Comparison of ENCODE assay signal across 12 cellular contexts in genomic region chr12:96274331-96274730, GRCh38.
A peak's percentile ranks its signal among the peaks of the same experiment; 100 is the strongest.
DNase-seq lines count a peak whose midpoint lies in the region; ATAC-seq and FAIRE-seq lines count a peak whose summit lies in the region.
"Had no signal": no experiment of that assay in that cellular context is flagged by ENCODE, and none has a peak within 500 bp of the region (broad histone marks: within the 10 kb centered on the region; RNA-seq: fewer than 3 reads in every experiment).

No MANE protein-coding gene starts in this region.

- peak; percentile 41 for ATAC-seq in HG03175 (IDR thresholded peaks at IDR 0.05; ENCODE audit: unreplicated experiment)

- H3K9me3 ChIP-seq in skeletal muscle satellite cell (replicated peaks; ENCODE audit: low read length), result no peaks in the 10 kb centered on the region
- H3K9me3 ChIP-seq: left ventricle myocardium inferior had no signal

- peaks cover 28% of the 10 kb centered on the region for H3K4me1 Mint-ChIP-seq in activated CD4-positive, alpha-beta memory T cell treated with anti-CD3 and anti-CD28 coated beads for 36 hours (ENCODE audit: low read depth)
- peaks cover 7% of the 10 kb centered on the region for H3K4me1 Mint-ChIP-seq in activated CD4-positive, alpha-beta memory T cell treated with anti-CD3 and anti-CD28 coated beads, Interleukin-2, amount 10 ng/mL, durations not matched to agents 7 days and 5 days

- peak overlapping the region; percentile 75 for H3K27ac Mint-ChIP-seq in activated CD4-positive, alpha-beta memory T cell treated with anti-CD3 and anti-CD28 coated beads for 36 hours
- H3K27ac Mint-ChIP-seq in activated CD4-positive, alpha-beta memory T cell treated with anti-CD3 and anti-CD28 coated beads, Interleukin-2, amount 10 ng/mL, durations not matched to agents 7 days and 5 days, result no peak overlapping the region

- H3K36me3 Mint-ChIP-seq in activated CD4-positive, alpha-beta memory T cell treated with anti-CD3 and anti-CD28 coated beads for 36 hours, result peaks cover 54% of the 10 kb centered on the region
- peaks cover 74% of the 10 kb centered on the region for H3K36me3 Mint-ChIP-seq in activated CD4-positive, alpha-beta memory T cell treated with anti-CD3 and anti-CD28 coated beads, Interleukin-2, amount 10 ng/mL, durations not matched to agents 7 days and 5 days (ENCODE audit: low read depth)

- DNase-seq in activated CD4-positive, alpha-beta memory T cell treated with anti-CD3 and anti-CD28 coated beads for 36 hours, result no peak
- no peak for DNase-seq in activated CD4-positive, alpha-beta memory T cell treated with anti-CD3 and anti-CD28 coated beads, Interleukin-2, amount 10 ng/mL, durations not matched to agents 7 days and 5 days
- DNase-seq in stimulated activated naive CD4-positive, alpha-beta T cell (lab: John Stamatoyannopoulos, UW), result no peak
- DNase-seq in amniotic stem cell (lab: John Stamatoyannopoulos, UW) (no peak), DMS153 treated with DMSO at 0.1 percent for 48 hours (lab: John Stamatoyannopoulos, UW; ENCODE audit: unreplicated experiment) (no peak)
- DNase-seq: activated CD4-positive, alpha-beta T cell treated with anti-CD3 and anti-CD28 coated beads for 1 hour; erythroblast; left ventricle myocardium inferior had no signal

- H3K4me3 ChIP-seq in skeletal muscle satellite cell (ENCODE audit: low read length), result no peak overlapping the region
- H3K4me3 ChIP-seq: left ventricle myocardium inferior had no signal

- no peak overlapping the region for H3K4me2 ChIP-seq in skeletal muscle satellite cell (ENCODE audit: low read length)

- peak; percentile 36 for FAIRE-seq in colon (lab: Jason Lieb, UNC)

- H3K4me3 Mint-ChIP-seq in activated CD4-positive, alpha-beta memory T cell treated with anti-CD3 and anti-CD28 coated beads for 36 hours, result no peak overlapping the region
- H3K4me3 Mint-ChIP-seq in activated CD4-positive, alpha-beta memory T cell treated with anti-CD3 and anti-CD28 coated beads, Interleukin-2, amount 10 ng/mL, durations not matched to agents 7 days and 5 days, result no peak overlapping the region
- H3K4me3 Mint-ChIP-seq: IgD-negative memory B cell had no signal

- peaks cover 23% of the 10 kb centered on the region for H3K4me1 ChIP-seq in skeletal muscle satellite cell (ENCODE audit: control insufficient read depth, insufficient read depth, low read length)
- H3K4me1 ChIP-seq: left ventricle myocardium inferior had no signal

- H3K36me3 ChIP-seq in skeletal muscle satellite cell (ENCODE audit: insufficient read depth, low read length), result peaks cover 59% of the 10 kb centered on the region

- POLR2A ChIA-PET in activated CD4-positive, alpha-beta memory T cell treated with anti-CD3 and anti-CD28 coated beads for 36 hours (lab: Charles Lee), result no interaction called here
- POLR2A ChIA-PET in activated CD4-positive, alpha-beta memory T cell treated with anti-CD3 and anti-CD28 coated beads, Interleukin-2, amount 10 ng/mL, durations not matched to agents 7 days and 5 days (lab: Charles Lee), result no interaction called here

- no peaks in the 10 kb centered on the region for H3K27me3 Mint-ChIP-seq in activated CD4-positive, alpha-beta memory T cell treated with anti-CD3 and anti-CD28 coated beads for 36 hours
- no peaks in the 10 kb centered on the region for H3K27me3 Mint-ChIP-seq in activated CD4-positive, alpha-beta memory T cell treated with anti-CD3 and anti-CD28 coated beads, Interleukin-2, amount 10 ng/mL, durations not matched to agents 7 days and 5 days
- H3K27me3 Mint-ChIP-seq: IgD-negative memory B cell had no signal

- intact Hi-C loops in activated CD4-positive, alpha-beta memory T cell treated with anti-CD3 and anti-CD28 coated beads for 36 hours (cut with micrococcal nuclease), result no loop called here

- peak overlapping the region; percentile 21 for H3K9ac ChIP-seq in skeletal muscle satellite cell (ENCODE audit: low read depth, low read length)

- CTCF ChIA-PET in activated CD4-positive, alpha-beta memory T cell treated with anti-CD3 and anti-CD28 coated beads for 36 hours (lab: Charles Lee), result interaction anchor here (1.5 kb wide), 1 partner anchor 243 kb away, joined by 9 read pairs; no protein-coding TSS in a partner anchor
- CTCF ChIA-PET in activated CD4-positive, alpha-beta memory T cell treated with anti-CD3 and anti-CD28 coated beads, Interleukin-2, amount 10 ng/mL, durations not matched to agents 7 days and 5 days (lab: Charles Lee), result no interaction called here

- H3K27me3 ChIP-seq in skeletal muscle satellite cell (ENCODE audit: control insufficient read depth, insufficient read depth, low read length), result no peaks in the 10 kb centered on the region

- H3K9me3 Mint-ChIP-seq in activated CD4-positive, alpha-beta memory T cell treated with anti-CD3 and anti-CD28 coated beads for 36 hours, result no peaks in the 10 kb centered on the region
- H3K9me3 Mint-ChIP-seq in activated CD4-positive, alpha-beta memory T cell treated with anti-CD3 and anti-CD28 coated beads, Interleukin-2, amount 10 ng/mL, durations not matched to agents 7 days and 5 days, result no peaks in the 10 kb centered on the region
